In genomic region chr20:35738410-35739179, GRCh38 we compare ENCODE assay signal across 1 cellular context.
TF ChIP-seq lines count a peak whose summit lies in the region.

No MANE protein-coding gene starts in this region.

TF ChIP-seq in GM12878, 131 proteins besides CTCF, POLR2A, EP300 and RAD21:
- TF ChIP-seq CHD1 (IDR thresholded peaks at IDR 0.05; ENCODE audit: low read depth, low read length), result no peak
- peak; percentile 45; the same call in 1 of the 2 replicates for TF ChIP-seq POLR2AphosphoS5 (IDR thresholded peaks at IDR 0.05; ENCODE audit: low read length)
TF ChIP-seq in GM12878: peak in this region for 1.
